In genomic region chr2:233082934-233083755, GRCh38 we compare ENCODE assay signal across 10 cellular contexts. TPM values are rescaled to one million over a fixed set of nuclear protein-coding genes. Genes with fewer than 3 reads are reported as not detected.
A peak's percentile ranks its signal among the peaks of the same experiment; 100 is the strongest.
DNase-seq lines count a peak whose midpoint lies in the region; ATAC-seq and TF ChIP-seq lines count a peak whose summit lies in the region.
"Had no signal": no experiment of that assay in that cellular context is flagged by ENCODE, and none has a peak within 500 bp of the region (broad histone marks: within the 10 kb centered on the region; RNA-seq: fewer than 3 reads in every experiment).

No MANE protein-coding gene starts in this region.

- H3K4me1 Mint-ChIP-seq in activated naive CD8-positive, alpha-beta T cell treated with anti-CD3 and anti-CD28 coated beads for 36 hours = peaks cover 80% of the 10 kb centered on the region
- H3K4me1 Mint-ChIP-seq in memory B cell = peaks cover 79% of the 10 kb centered on the region

- H3K4me3 ChIP-seq in heart right ventricle (no peak overlapping the region), urinary bladder (ENCODE audit: low read depth, low read length) (no peak overlapping the region)

- peak overlapping the region; percentile 87 for H3K27ac Mint-ChIP-seq in activated naive CD8-positive, alpha-beta T cell treated with anti-CD3 and anti-CD28 coated beads for 36 hours
- H3K27ac Mint-ChIP-seq in memory B cell = peak overlapping the region; percentile 95

- peaks cover 67% of the 10 kb centered on the region for H3K36me3 Mint-ChIP-seq in activated naive CD8-positive, alpha-beta T cell treated with anti-CD3 and anti-CD28 coated beads for 36 hours
- peaks cover 44% of the 10 kb centered on the region for H3K36me3 Mint-ChIP-seq in memory B cell

- no peaks in the 10 kb centered on the region for H3K27me3 Mint-ChIP-seq in activated naive CD8-positive, alpha-beta T cell treated with anti-CD3 and anti-CD28 coated beads for 36 hours
- no peaks in the 10 kb centered on the region for H3K27me3 Mint-ChIP-seq in memory B cell

- H3K27me3 ChIP-seq in heart right ventricle = peaks cover 0 to 3% (median 0%) of the 10 kb centered on the region in 7 donors

- H3K36me3 ChIP-seq in heart right ventricle = peaks cover 0 to 32% (median 0%) of the 10 kb centered on the region in 9 donors
- no peaks in the 10 kb centered on the region for H3K36me3 ChIP-seq in urinary bladder (ENCODE audit: insufficient read depth)

- peak overlapping the region; percentile 57 to 97 (median 84) for H3K27ac ChIP-seq in heart right ventricle
- H3K27ac ChIP-seq in urinary bladder (ENCODE audit: low read depth) = peak overlapping the region; percentile 61

- no peaks in the 10 kb centered on the region for H3K9me3 ChIP-seq in heart right ventricle

- no peak for TF ChIP-seq CTCF in heart right ventricle (IDR thresholded peaks at IDR 0.05)

- H3K4me1 ChIP-seq in heart right ventricle (peaks cover 8 to 98% (median 59%) of the 10 kb centered on the region in 9 donors), urinary bladder (ENCODE audit: insufficient read depth) (no peaks in the 10 kb centered on the region)

- DNase-seq in heart right ventricle = no peak
- no peak for DNase-seq in cardiac septum (ENCODE audit: low spot score)
- DNase-seq in activated naive CD8-positive, alpha-beta T cell treated with anti-CD3 and anti-CD28 coated beads for 36 hours = no peak
- no peak for DNase-seq in memory B cell (ENCODE audit: low spot score in 2 of 2)
- no peak for DNase-seq in NCI-H1417 treated with DMSO at 0.1 percent for 48 hours (lab: John Stamatoyannopoulos, UW)
- DNase-seq: cerebellar nuclear complex had no signal

- intact Hi-C loops in heart right ventricle (cut with DNase I) (no loop called here), cardiac septum (cut with DNase I) (no loop called here)

- WGBS in heart right ventricle, 2 donors = 53 to 60% methylated on average over 9 of the region's 9 CpGs
- WGBS in urinary bladder = 60% methylated on average over 9 of the region's 9 CpGs

- H3K4me3 Mint-ChIP-seq in activated naive CD8-positive, alpha-beta T cell treated with anti-CD3 and anti-CD28 coated beads for 36 hours = peak overlapping the region; percentile 63
- peak overlapping the region; percentile 88 for H3K4me3 Mint-ChIP-seq in memory B cell

- no peaks in the 10 kb centered on the region for H3K9me3 Mint-ChIP-seq in activated naive CD8-positive, alpha-beta T cell treated with anti-CD3 and anti-CD28 coated beads for 36 hours
- no peaks in the 10 kb centered on the region for H3K9me3 Mint-ChIP-seq in memory B cell

- ATAC-seq in heart right ventricle (peak in 5 of 8 donors; percentile 2 to 37 (median 9)), memory B cell (ENCODE audit: low read depth) (no peak), GM18868 (IDR thresholded peaks at IDR 0.05; ENCODE audit: unreplicated experiment) (no peak), HG02759 (IDR thresholded peaks at IDR 0.05; ENCODE audit: unreplicated experiment) (no peak)

RNA-seq across cellular contexts. Expression of gene INPP5D, which starts 23.0 kb away (rescaled TPM):
- 10 to 100 TPM in 1 of 10 donors, 1 to 10 TPM in 9; 2.9 to 17.2 (median 5.7) TPM for total RNA-seq in heart right ventricle
- 1 to 10 TPM; 3.6 to 7.5 TPM for polyA plus RNA-seq in heart right ventricle
- 6.2 TPM for total RNA-seq in cardiac septum
- total RNA-seq in activated naive CD8-positive, alpha-beta T cell treated with anti-CD3 and anti-CD28 coated beads for 36 hours = 10 to 100 TPM; 38.7 to 41.8 TPM
- 13.5 TPM for total RNA-seq in urinary bladder
- 8.4 TPM for polyA plus RNA-seq in urinary bladder

RNA-seq across cellular contexts. Expression of gene NEU2, which starts 50.7 kb away (rescaled TPM):
- total RNA-seq in heart right ventricle (not detected), cardiac septum (not detected), urinary bladder (not detected)
- polyA plus RNA-seq in heart right ventricle (not detected), urinary bladder (not detected)
- not detected for total RNA-seq in activated naive CD8-positive, alpha-beta T cell treated with anti-CD3 and anti-CD28 coated beads for 36 hours
- total RNA-seq: T-helper 1 cell treated with Interleukin-12 subunit alpha and Interleukin-12 subunit beta and Interleukin-4 antibody, amounts not matched to agents 30 ng/mL and 1 ng/mL, for 36 hours had no signal

Comparison
In these comparisons a context has a peak if more than half of its experiments do, and no peak if none do; other contexts are left out.
1. ATAC-seq: peak in heart right ventricle (5 of 8); none in memory B cell (single experiment), GM18868 (single experiment) and HG02759 (single experiment).